In the genomic region with DNA sequence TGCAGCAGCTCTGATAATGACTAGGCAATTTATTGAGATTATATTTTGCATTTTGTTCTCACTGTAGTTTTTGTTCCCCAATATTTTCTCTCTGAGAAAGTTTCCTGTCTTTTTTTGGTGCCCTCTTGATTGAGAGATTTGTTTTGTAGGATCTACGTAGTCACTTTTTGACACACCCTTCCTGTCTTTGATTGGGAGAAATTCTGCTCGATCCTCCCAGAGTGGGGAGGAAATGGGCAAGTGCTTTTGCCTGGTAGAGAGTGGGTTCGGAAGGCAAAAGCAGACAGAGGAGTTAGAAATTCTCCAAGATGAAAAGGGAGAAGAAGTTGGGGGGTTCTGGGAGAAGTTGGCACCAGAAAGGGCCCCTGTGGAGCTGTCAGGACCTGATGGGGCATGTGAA, we compare ENCODE assay signal across 9 cellular contexts. TPM values are rescaled to one million over a fixed set of nuclear protein-coding genes. Genes with fewer than 3 reads are reported as not detected.
"Had no signal": no experiment of that assay in that cellular context is flagged by ENCODE, and none has a peak within 500 bp of the region (broad histone marks: within the 10 kb centered on the region; RNA-seq: fewer than 3 reads in every experiment).

No MANE protein-coding gene starts in this region.

- H3K4me3 Mint-ChIP-seq: GM23338, H9, IgD-negative memory B cell had no signal

- H3K9me3 Mint-ChIP-seq: GM23338, H9 had no signal

- ATAC-seq: GM23338 had no signal

- H3K27ac Mint-ChIP-seq: GM23338, IgD-negative memory B cell had no signal

- DNase-seq: H9, HCEC 1CT, KG1 had no signal

- H3K4me3 ChIP-seq: GM23338 had no signal

- H3K4me1 Mint-ChIP-seq: IgD-negative memory B cell had no signal

- H3K4me2 ChIP-seq: GM23338 had no signal

- FAIRE-seq: H1, H54, HTR-8/SVneo had no signal

RNA-seq across cellular contexts. Expression of gene SYT6, which starts 42.1 kb away (rescaled TPM):
- total RNA-seq: HT-29 had no signal
- polyA plus RNA-seq: IgD-negative memory B cell had no signal
